33 cellular contexts compared by ENCODE assay signal in the genomic region with DNA sequence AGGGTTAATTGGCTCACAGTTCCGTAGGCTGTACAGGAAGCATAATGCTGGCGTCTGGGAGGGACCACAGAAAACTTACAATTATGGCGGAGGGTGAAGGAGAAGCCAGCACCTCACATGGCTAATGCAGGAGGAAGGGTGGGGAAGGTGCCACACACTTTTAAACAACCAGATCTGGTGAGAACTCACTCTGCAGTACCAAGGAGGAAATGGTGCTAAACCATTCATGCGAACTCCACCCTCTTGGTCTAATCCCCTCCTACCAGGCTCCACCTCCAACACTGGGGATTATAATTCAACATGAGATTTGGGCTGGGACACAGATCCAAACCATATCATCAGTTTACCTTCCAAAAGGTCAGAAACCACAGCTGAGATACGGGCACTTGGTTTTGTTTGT.
"Had no signal": no experiment of that assay in that cellular context is flagged by ENCODE, and none has a peak within 500 bp of the region (broad histone marks: within the 10 kb centered on the region; RNA-seq: fewer than 3 reads in every experiment).

No MANE protein-coding gene starts in this region.

- DNase-seq: Karpas-422, Kasumi-1, KBM-7, KG1, MG63, MM.1S, MV-4-11, NCI-H1048, NCI-H1092, NCI-H1092 treated with DMSO at 0.1 percent for 48 hours, NCI-H1105, NCI-H1105 treated with DMSO at 0.1 percent for 48 hours, NCI-H1417 treated with DMSO at 0.1 percent for 48 hours, NCI-H1436, NCI-H1436 treated with DMSO at 0.1 percent for 48 hours, NCI-H146, NCI-H1694, NCI-H1694 treated with DMSO at 0.1 percent for 48 hours, NCI-H187, NCI-H187 treated with DMSO at 0.1 percent for 48 hours, NCI-H1930, NCI-H2029, NCI-H2029 treated with DMSO at 0.1 percent for 48 hours, NCI-H2081, NCI-H2081 treated with DMSO at 0.1 percent for 48 hours, NCI-H2107, NCI-H2171, NCI-H2171 treated with DMSO at 0.1 percent for 48 hours, NCI-H2227 treated with DMSO at 0.1 percent for 48 hours, NCI-H226, NCI-H345, NCI-H446, NCI-H446 treated with DMSO at 0.1 percent for 48 hours had no signal
